Comparison of ENCODE assay signal across 13 cellular contexts in genomic region chr15:81914734-81915234, GRCh38.
DNase-seq lines count a peak whose midpoint lies in the region; ATAC-seq, FAIRE-seq and TF ChIP-seq lines count a peak whose summit lies in the region.
"Had no signal": no experiment of that assay in that cellular context is flagged by ENCODE, and none has a peak within 500 bp of the region (broad histone marks: within the 10 kb centered on the region; RNA-seq: fewer than 3 reads in every experiment).

No MANE protein-coding gene starts in this region.

- H3K79me2 ChIP-seq in K562 (ENCODE audit: control insufficient read depth, insufficient read depth, low read length): no peaks in the 10 kb centered on the region

- no peak for TF ChIP-seq EP300 in K562 (IDR thresholded peaks at IDR 0.05; ENCODE audit: low read length)

- TF ChIP-seq POLR2A in K562 (conservative IDR thresholded peaks at IDR 0.05): no peak

- DNase-seq in LHCN-M2 (ENCODE audit: low read depth): peak; percentile 96
- DNase-seq in NCI-H2171 (lab: John Stamatoyannopoulos, UW): peak; percentile 89
- no peak for DNase-seq in K562 (ENCODE audit: extremely low read depth in 1 of 4, low spot score in 3 of 4)
- peak; percentile 29 to 60 for DNase-seq in psoas muscle
- DNase-seq in cerebellum (ENCODE audit: low spot score): no peak
- no peak for DNase-seq in SW480 (ENCODE audit: low spot score)
- DNase-seq: activated CD4-positive, alpha-beta T cell treated with anti-CD3 and anti-CD28 coated beads for 36 hours; CD4-positive, alpha-beta T cell; kidney; naive thymus-derived CD4-positive, alpha-beta T cell had no signal

- 19% methylated on average over 7 of the region's 7 CpGs for WGBS in K562 (ENCODE audit: insufficient coverage, low coverage, missing lambda C conversion rate)
- 12 to 17% (median 12%) methylated on average over 7 of the region's 7 CpGs for WGBS in psoas muscle, 3 donors

- CTCF ChIA-PET in K562 (lab: Yijun Ruan, JAX; ENCODE audit: low intra/inter-chr PET ratio): no interaction called here

- H4K20me1 ChIP-seq in K562 (replicated peaks; ENCODE audit: control insufficient read depth, insufficient read depth, low read length): no peaks in the 10 kb centered on the region

- TF ChIP-seq CTCF in K562 (IDR thresholded peaks at IDR 0.05 in 2 of 3, conservative IDR thresholded peaks at IDR 0.05 in 1 of 3; ENCODE audit: insufficient read depth in 2 of 3, low read depth in 1 of 3, low read length in 3 of 3) (no peak), psoas muscle (IDR thresholded peaks at IDR 0.05) (no peak)

- no peak for TF ChIP-seq RAD21 in K562 (CRISPR knock-in tag; conservative IDR thresholded peaks at IDR 0.05 in 1 of 2, IDR thresholded peaks at IDR 0.05 in 1 of 2)

- no peak overlapping the region for H3K4me3 ChIP-seq in K562
- H3K4me3 ChIP-seq in psoas muscle: no peak overlapping the region
- H3K4me3 ChIP-seq: gastroesophageal sphincter had no signal

- no TSS peak for BruUV-seq in K562 (replicated peaks; lab: Mats Ljungman, UMichigan)

- H2AFZ ChIP-seq in K562 (ENCODE audit: low read depth, low read length): 0 out of 2 replicates have a peak overlapping the region, but pooled peaks have one; percentile 17

- H3K27me3 ChIP-seq in K562 (ENCODE audit: control insufficient read depth in 2 of 2, insufficient read depth in 2 of 2, low read length in 2 of 2) (no peaks in the 10 kb centered on the region), psoas muscle (ENCODE audit: insufficient read depth in 3 of 3, low read length in 2 of 3) (no peaks in the 10 kb centered on the region)
- H3K27me3 ChIP-seq: gastroesophageal sphincter had no signal

- no peaks in the 10 kb centered on the region for H3K9me1 ChIP-seq in K562 (ENCODE audit: control insufficient read depth, insufficient read depth, low read length)

- H3K4me2 ChIP-seq in K562 (ENCODE audit: insufficient read depth, low read length): no peak overlapping the region

- POLR2A ChIA-PET in K562 (lab: Yijun Ruan, JAX): no interaction called here

- H3K27ac ChIP-seq in K562 (ENCODE audit: extremely low read depth, low read depth, low read length) (no peak overlapping the region), psoas muscle (peak overlapping the region; percentile 26)
- H3K27ac ChIP-seq: gastroesophageal sphincter had no signal

- H3K9me3 ChIP-seq in K562 (replicated peaks; ENCODE audit: control insufficient read depth, insufficient read depth, low read depth, low read length): peaks cover 9% of the 10 kb centered on the region
- H3K9me3 ChIP-seq in psoas muscle: peaks cover 5% of the 10 kb centered on the region

- H3K36me3 ChIP-seq in K562 (ENCODE audit: control insufficient read depth, insufficient read depth, low read length): no peaks in the 10 kb centered on the region
- H3K36me3 ChIP-seq in psoas muscle (ENCODE audit: insufficient read depth in 1 of 2, low read depth in 1 of 2): no peaks in the 10 kb centered on the region
- H3K36me3 ChIP-seq: gastroesophageal sphincter had no signal

- intact Hi-C loops in K562 (cut with micrococcal nuclease): no loop called here
- intact Hi-C loops in psoas muscle (cut with DNase I): no loop called here

- no peak for ATAC-seq in K562
- peak; percentile 76 to 94 (median 90) for ATAC-seq in psoas muscle
- no peak for ATAC-seq in HG03432 (IDR thresholded peaks at IDR 0.05; ENCODE audit: unreplicated experiment)
- no peak for ATAC-seq in HG02885 (IDR thresholded peaks at IDR 0.05; ENCODE audit: poor library complexity, unreplicated experiment)
- ATAC-seq: activated CD4-positive, alpha-beta T cell treated with anti-CD3 and anti-CD28 coated beads for 36 hours; gastroesophageal sphincter; naive thymus-derived CD4-positive, alpha-beta T cell had no signal

- in situ Hi-C loops in K562 (cut with MboI): no loop called here

- H3K4me1 ChIP-seq in K562 (replicated peaks in 1 of 2; ENCODE audit: control insufficient read depth in 2 of 2, insufficient read depth in 2 of 2, low read length in 2 of 2) (no peaks in the 10 kb centered on the region; a peak in 1 of 5 replicates), psoas muscle (peaks cover 21% of the 10 kb centered on the region)

- FAIRE-seq in K562 (lab: Jason Lieb, UNC): no peak
- FAIRE-seq: kidney had no signal

- no peak overlapping the region for H3K9ac ChIP-seq in K562 (ENCODE audit: insufficient read depth in 1 of 2, low read depth in 2 of 2, low read length in 2 of 2)

TF ChIP-seq in K562, 482 proteins besides CTCF, POLR2A, EP300 and RAD21:
- TF ChIP-seq NR2F6 (CRISPR knock-in tag; IDR thresholded peaks at IDR 0.05) (no peak), ID3 (CRISPR knock-in tag; IDR thresholded peaks at IDR 0.05) (no peak), ID3 (tag; IDR thresholded peaks at IDR 0.05) (no peak), ZNF324 (CRISPR knock-in tag; IDR thresholded peaks at IDR 0.05) (no peak), RREB1 (CRISPR knock-in tag; IDR thresholded peaks at IDR 0.05) (no peak), KLF13 (tag; IDR thresholded peaks at IDR 0.05; ENCODE audit: borderline replicate concordance, low read depth) (no peak), SETDB1 (IDR thresholded peaks at IDR 0.05; ENCODE audit: low read length) (no peak), CREM (IDR thresholded peaks at IDR 0.05; ENCODE audit: low read depth) (no peak), VEZF1 (CRISPR knock-in tag; IDR thresholded peaks at IDR 0.05) (no peak), ZNF12 (CRISPR knock-in tag; IDR thresholded peaks at IDR 0.05) (no peak), KLF1 (tag; IDR thresholded peaks at IDR 0.05) (no peak), U2AF1 (optimal IDR thresholded peaks at IDR 0.05; ENCODE audit: low read depth, low read length) (no peak), SMARCA5 (IDR thresholded peaks at IDR 0.05) (no peak), ZNF717 (CRISPR knock-in tag; IDR thresholded peaks at IDR 0.05) (no peak), PHB2 (IDR thresholded peaks at IDR 0.05; ENCODE audit: low read depth) (no peak)

Comparison
In these comparisons a context has a peak if more than half of its experiments do, and no peak if none do; other contexts are left out.
1. DNase-seq: peak in LHCN-M2 (single experiment), NCI-H2171 (single experiment) and psoas muscle (2 of 2); none in K562 (0 of 4), cerebellum (single experiment) and SW480 (single experiment).
2. ATAC-seq: peak in psoas muscle (4 of 4); none in K562 (single experiment), HG03432 (single experiment) and HG02885 (single experiment).